ENCODE assay signal across 24 cellular contexts in the genomic region with DNA sequence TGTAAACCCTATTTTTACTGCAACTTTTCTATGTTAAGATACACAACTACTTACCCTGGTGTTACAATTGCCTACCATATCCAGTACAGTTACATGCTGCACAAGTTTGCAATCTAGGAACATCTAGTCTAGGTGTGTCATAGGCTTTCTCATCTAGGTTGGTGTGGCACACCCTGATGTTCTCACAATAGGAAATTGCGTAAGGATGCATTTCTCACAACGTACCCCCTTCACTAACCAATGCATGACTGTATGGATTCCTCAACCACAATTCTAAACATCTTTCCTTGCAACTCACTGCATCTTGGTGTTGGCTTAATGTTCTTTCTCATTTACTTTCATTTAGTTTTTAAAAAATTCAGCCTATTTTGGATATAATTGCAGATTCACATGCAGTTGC. TPM values are rescaled to one million over a fixed set of nuclear protein-coding genes. Genes with fewer than 3 reads are reported as not detected.
DNase-seq lines count a peak whose midpoint lies in the region; ATAC-seq, FAIRE-seq and TF ChIP-seq lines count a peak whose summit lies in the region.
"Had no signal": no experiment of that assay in that cellular context is flagged by ENCODE, and none has a peak within 500 bp of the region (broad histone marks: within the 10 kb centered on the region; RNA-seq: fewer than 3 reads in every experiment).

No MANE protein-coding gene starts in this region.

- no peaks in the 10 kb centered on the region for H3K27me3 Mint-ChIP-seq in CD8-positive, alpha-beta T cell (ENCODE audit: low read depth)
- H3K27me3 Mint-ChIP-seq in activated naive CD8-positive, alpha-beta T cell treated with anti-CD3 and anti-CD28 coated beads, Interleukin-2, amount 50 U/mL, for 24 hours = no peaks in the 10 kb centered on the region
- H3K27me3 Mint-ChIP-seq: activated CD4-positive, alpha-beta memory T cell treated with anti-CD3 and anti-CD28 coated beads, Interleukin-2, amount 10 ng/mL, durations not matched to agents 7 days and 5 days had no signal

- peaks cover 27% of the 10 kb centered on the region for H3K36me3 Mint-ChIP-seq in CD8-positive, alpha-beta T cell
- H3K36me3 Mint-ChIP-seq in activated naive CD8-positive, alpha-beta T cell treated with anti-CD3 and anti-CD28 coated beads, Interleukin-2, amount 50 U/mL, for 24 hours (ENCODE audit: low read depth) = peaks cover 39% of the 10 kb centered on the region

- TF ChIP-seq POLR2A in transverse colon (IDR thresholded peaks at IDR 0.05) (no peak), Peyer's patch (IDR thresholded peaks at IDR 0.05) (no peak)

- H3K4me1 Mint-ChIP-seq in CD8-positive, alpha-beta T cell (ENCODE audit: low read depth) = peaks cover 53% of the 10 kb centered on the region
- H3K4me1 Mint-ChIP-seq in activated naive CD8-positive, alpha-beta T cell treated with anti-CD3 and anti-CD28 coated beads, Interleukin-2, amount 50 U/mL, for 24 hours = peaks cover 48% of the 10 kb centered on the region

- peak overlapping the region; percentile 6 for H3K4me2 ChIP-seq in keratinocyte (ENCODE audit: control insufficient read depth, extremely low read depth, insufficient read depth, low read depth, low read length)

- H2AFZ ChIP-seq in keratinocyte (ENCODE audit: control insufficient read depth, low read length) = no peak overlapping the region

- no peaks in the 10 kb centered on the region for H3K9me3 ChIP-seq in CD8-positive, alpha-beta T cell (ENCODE audit: low read length)
- H3K9me3 ChIP-seq in keratinocyte (ENCODE audit: control insufficient read depth, low read depth, low read length) (no peaks in the 10 kb centered on the region), transverse colon (no peaks in the 10 kb centered on the region), Peyer's patch (no peaks in the 10 kb centered on the region)
- H3K9me3 ChIP-seq: body of pancreas had no signal

- in situ Hi-C loops in transverse colon (cut with MboI; ENCODE audit: low pct_ligation_motif_present in 1 of 4, low pct_unique_long_range_greater_than_20kb in 1 of 4, low sequenced_read_pairs in 3 of 4) = no loop called here

- intact Hi-C loops in CD8-positive, alpha-beta T cell (cut with DNase I, micrococcal nuclease) = no loop called here
- intact Hi-C loops in transverse colon (cut with DNase I; ENCODE audit: low total_unique reads) = no loop called here

- POLR2A ChIA-PET in CD8-positive, alpha-beta T cell (lab: Charles Lee) = no interaction called here

- H3K4me3 ChIP-seq in CD8-positive, alpha-beta T cell (ENCODE audit: low read depth, low read length) = no peak overlapping the region
- H3K4me3 ChIP-seq in keratinocyte (ENCODE audit: control insufficient read depth in 2 of 3, extremely low read depth in 1 of 3, insufficient read depth in 2 of 3, low read depth in 1 of 3, low read length in 3 of 3) = no peak overlapping the region
- no peak overlapping the region for H3K4me3 ChIP-seq in transverse colon
- no peak overlapping the region for H3K4me3 ChIP-seq in foreskin fibroblast (ENCODE audit: low read depth in 1 of 2, low read length in 2 of 2)
- H3K4me3 ChIP-seq in Peyer's patch = no peak overlapping the region
- H3K4me3 ChIP-seq: body of pancreas had no signal

- peak; percentile 94 for FAIRE-seq in keratinocyte (lab: Jason Lieb, UNC)
- FAIRE-seq: colon, urothelium cell line had no signal

- CTCF ChIA-PET in CD8-positive, alpha-beta T cell (lab: Charles Lee) = no interaction called here

- no peak overlapping the region for H3K4me3 Mint-ChIP-seq in CD8-positive, alpha-beta T cell
- no peak overlapping the region for H3K4me3 Mint-ChIP-seq in activated naive CD8-positive, alpha-beta T cell treated with anti-CD3 and anti-CD28 coated beads, Interleukin-2, amount 50 U/mL, for 24 hours
- H3K4me3 Mint-ChIP-seq: activated CD4-positive, alpha-beta memory T cell treated with anti-CD3 and anti-CD28 coated beads, Interleukin-2, amount 10 ng/mL, durations not matched to agents 7 days and 5 days; effector memory CD8-positive, alpha-beta T cell; H9; nephron had no signal

- H4K20me1 ChIP-seq in keratinocyte (ENCODE audit: control insufficient read depth, extremely low read depth, insufficient read depth, low read length) = no peaks in the 10 kb centered on the region

- TF ChIP-seq CTCF in CD8-positive, alpha-beta T cell (IDR thresholded peaks at IDR 0.05) = no peak
- TF ChIP-seq CTCF in keratinocyte (optimal IDR thresholded peaks at IDR 0.05 in 1 of 3, IDR thresholded peaks at IDR 0.05 in 1 of 3, conservative IDR thresholded peaks at IDR 0.05 in 1 of 3; ENCODE audit: extremely low read depth in 1 of 3, insufficient read depth in 2 of 3, low read length in 3 of 3) = no peak
- no peak for TF ChIP-seq CTCF in transverse colon (IDR thresholded peaks at IDR 0.05)
- no peak for TF ChIP-seq CTCF in foreskin fibroblast (IDR thresholded peaks at IDR 0.05; ENCODE audit: low read depth, low read length)
- no peak for TF ChIP-seq CTCF in Peyer's patch (IDR thresholded peaks at IDR 0.05)

- dilution Hi-C loops in keratinocyte (cut with MboI; ENCODE audit: extremely low pct_ligation_motif_present, low sequenced_read_pairs) = no loop called here

- peaks cover 17% of the 10 kb centered on the region for H3K4me1 ChIP-seq in CD8-positive, alpha-beta T cell (ENCODE audit: insufficient read depth, low read length)
- H3K4me1 ChIP-seq in keratinocyte (ENCODE audit: control insufficient read depth, extremely low read depth, insufficient read depth, low read length) (peaks cover 26% of the 10 kb centered on the region), transverse colon (no peaks in the 10 kb centered on the region), Peyer's patch (no peaks in the 10 kb centered on the region)
- H3K4me1 ChIP-seq: body of pancreas had no signal

- H3K9me1 ChIP-seq in keratinocyte (ENCODE audit: control insufficient read depth, extremely low read depth, insufficient read depth, low read length) = no peaks in the 10 kb centered on the region

- no peak for TF ChIP-seq EP300 in transverse colon (IDR thresholded peaks at IDR 0.05; ENCODE audit: low read depth)

- no peak overlapping the region for H3K27ac ChIP-seq in CD8-positive, alpha-beta T cell (ENCODE audit: low read depth, low read length)
- H3K27ac ChIP-seq in keratinocyte (ENCODE audit: control insufficient read depth, insufficient read depth, low read length) (peak overlapping the region; percentile 6), transverse colon (no peak overlapping the region), Peyer's patch (no peak overlapping the region)
- H3K27ac ChIP-seq: body of pancreas, C4-2B had no signal

- peak overlapping the region; percentile 8 for H3K27ac Mint-ChIP-seq in CD8-positive, alpha-beta T cell
- peak overlapping the region; percentile 3 for H3K27ac Mint-ChIP-seq in activated naive CD8-positive, alpha-beta T cell treated with anti-CD3 and anti-CD28 coated beads, Interleukin-2, amount 50 U/mL, for 24 hours
- H3K27ac Mint-ChIP-seq: activated CD4-positive, alpha-beta memory T cell treated with anti-CD3 and anti-CD28 coated beads, Interleukin-2, amount 10 ng/mL, durations not matched to agents 7 days and 5 days; effector memory CD8-positive, alpha-beta T cell; nephron had no signal

- no peaks in the 10 kb centered on the region for H3K79me2 ChIP-seq in keratinocyte (ENCODE audit: control insufficient read depth, insufficient read depth, low read length)

- WGBS in transverse colon (ENCODE audit: low coverage in 1 of 2), 2 donors = 80% methylated on average over 2 of the region's 2 CpGs; no CpG with 5 or more reads in 1 of the 2 donors

- no peak for DNase-seq in CD8-positive, alpha-beta T cell
- DNase-seq in HT1080 (ENCODE audit: low read depth) = peak; percentile 77
- no peak for DNase-seq in activated naive CD8-positive, alpha-beta T cell treated with anti-CD3 and anti-CD28 coated beads, Interleukin-2, amount 50 U/mL, for 24 hours
- DNase-seq in keratinocyte (ENCODE audit: low read depth, low spot score) = peak; percentile 72
- no peak for DNase-seq in transverse colon
- no peak for DNase-seq in foreskin fibroblast
- DNase-seq in UCSD-AML1 (lab: John Stamatoyannopoulos, UW; ENCODE audit: unreplicated experiment) = no peak
- DNase-seq in Peyer's patch = no peak
- DNase-seq: activated CD4-positive, alpha-beta memory T cell treated with anti-CD3 and anti-CD28 coated beads, Interleukin-2, amount 10 ng/mL, durations not matched to agents 7 days and 5 days; activated CD4-positive, CD25-positive, alpha-beta regulatory T cell; body of pancreas; effector memory CD8-positive, alpha-beta T cell; H9; left colon; NCI-H1694 treated with DMSO at 0.1 percent for 48 hours; NCI-H526 treated with DMSO at 0.1 percent for 48 hours; stimulated activated CD4-positive, alpha-beta T cell treated with anti-CD3 and anti-CD28 coated beads, Interleukin-15, amount 100 ng/mL, for 24 hours had no signal

- H3K9ac ChIP-seq in keratinocyte (ENCODE audit: control insufficient read depth, extremely low read depth, insufficient read depth, low read length) = no peak overlapping the region

- no peak for ATAC-seq in CD8-positive, alpha-beta T cell
- peak; percentile 25 for ATAC-seq in activated naive CD8-positive, alpha-beta T cell treated with anti-CD3 and anti-CD28 coated beads, Interleukin-2, amount 50 U/mL, for 24 hours
- ATAC-seq: body of pancreas; effector memory CD8-positive, alpha-beta T cell; left colon; sciatic nerve; SK-N-SH treated with all-trans-retinoic acid at 6 μM for 48 hours had no signal

- H3K9me3 Mint-ChIP-seq in CD8-positive, alpha-beta T cell = no peaks in the 10 kb centered on the region
- H3K9me3 Mint-ChIP-seq in activated naive CD8-positive, alpha-beta T cell treated with anti-CD3 and anti-CD28 coated beads, Interleukin-2, amount 50 U/mL, for 24 hours = no peaks in the 10 kb centered on the region
- H3K9me3 Mint-ChIP-seq: activated CD4-positive, alpha-beta memory T cell treated with anti-CD3 and anti-CD28 coated beads, Interleukin-2, amount 10 ng/mL, durations not matched to agents 7 days and 5 days; effector memory CD8-positive, alpha-beta T cell; H9; nephron had no signal

- H3K27me3 ChIP-seq in CD8-positive, alpha-beta T cell (ENCODE audit: insufficient read depth, low read length) = no peaks in the 10 kb centered on the region
- H3K27me3 ChIP-seq in keratinocyte (ENCODE audit: control insufficient read depth, extremely low read depth, insufficient read depth, low read length) = no peaks in the 10 kb centered on the region
- no peaks in the 10 kb centered on the region for H3K27me3 ChIP-seq in transverse colon
- H3K27me3 ChIP-seq in Peyer's patch = no peaks in the 10 kb centered on the region
- H3K27me3 ChIP-seq: body of pancreas had no signal

- no peaks in the 10 kb centered on the region for H3K36me3 ChIP-seq in CD8-positive, alpha-beta T cell (ENCODE audit: insufficient read depth, low read length)
- no peaks in the 10 kb centered on the region for H3K36me3 ChIP-seq in keratinocyte (ENCODE audit: control insufficient read depth in 2 of 2, extremely low read depth in 1 of 2, insufficient read depth in 2 of 2, low read length in 2 of 2)
- H3K36me3 ChIP-seq in transverse colon = no peaks in the 10 kb centered on the region
- H3K36me3 ChIP-seq in Peyer's patch = no peaks in the 10 kb centered on the region

RNA-seq across cellular contexts. Expression of a gene that starts 31.6 kb away (rescaled TPM):
- not detected for total RNA-seq in CD8-positive, alpha-beta T cell
- not detected in 2 replicates for total RNA-seq in HT1080 (2014; rRNA removed; shearing (Covaris generic))
- not detected in 2 replicates for polyA plus RNA-seq in HT1080 (2015; cell fraction: cytosol; rRNA removed)
- polyA plus RNA-seq in HT1080 (2015; cell fraction: nucleus; rRNA removed) = not detected in 2 replicates
- polyA plus RNA-seq in keratinocyte = not detected in 3 replicates
- polyA plus RNA-seq in keratinocyte (2011; ENCODE audit: low read depth) = not detected
- not detected in 2 replicates for polyA plus RNA-seq in keratinocyte (2011; cell fraction: cytosol; rRNA removed)
- polyA plus RNA-seq in keratinocyte (2011; cell fraction: nucleus; rRNA removed) = not detected in 2 replicates
- polyA plus RNA-seq in keratinocyte (2012; ENCODE audit: low replicate concordance) = not detected in 2 replicates
- not detected in 3 replicates for polyA minus RNA-seq in keratinocyte
- not detected for polyA minus RNA-seq in keratinocyte (2011; cell fraction: cytosol; rRNA and poly(A)+ RNA removed)
- not detected in 2 replicates for polyA minus RNA-seq in keratinocyte (2011; cell fraction: nucleus; rRNA and poly(A)+ RNA removed)
- not detected for total RNA-seq in transverse colon
- total RNA-seq in Peyer's patch = not detected
- total RNA-seq: body of pancreas, H9, left colon, mesenteric fat pad, sciatic nerve had no signal

Comparison
In these comparisons a context has a peak if more than half of its experiments do, and no peak if none do; other contexts are left out.
1. DNase-seq: peak in HT1080 (single experiment) and keratinocyte (single experiment); none in CD8-positive, alpha-beta T cell (0 of 7), activated naive CD8-positive, alpha-beta T cell treated with anti-CD3 and anti-CD28 coated beads, Interleukin-2, amount 50 U/mL, for 24 hours (single experiment), transverse colon (single experiment), foreskin fibroblast (0 of 2), UCSD-AML1 (single experiment) and Peyer's patch (0 of 3).